ENCODE assay signal across 11 cellular contexts in genomic region chr7:120550494-120551048, GRCh38.
DNase-seq lines count a peak whose midpoint lies in the region; ATAC-seq and TF ChIP-seq lines count a peak whose summit lies in the region.
"Had no signal": no experiment of that assay in that cellular context is flagged by ENCODE, and none has a peak within 500 bp of the region (broad histone marks: within the 10 kb centered on the region; RNA-seq: fewer than 3 reads in every experiment).

No MANE protein-coding gene starts in this region.

- H3K27ac Mint-ChIP-seq in naive thymus-derived CD8-positive, alpha-beta T cell, result no peak overlapping the region

- ATAC-seq in GM21786 (IDR thresholded peaks at IDR 0.05; ENCODE audit: unreplicated experiment) (peak; percentile 46), left ventricle myocardium superior (no peak)
- ATAC-seq in naive thymus-derived CD8-positive, alpha-beta T cell, result no peak
- ATAC-seq: left lung had no signal

- H3K4me1 Mint-ChIP-seq in naive thymus-derived CD8-positive, alpha-beta T cell, result no peaks in the 10 kb centered on the region

- H3K36me3 ChIP-seq in Loucy (ENCODE audit: insufficient read depth, low read length), result no peaks in the 10 kb centered on the region
- H3K36me3 ChIP-seq: left lung, right atrium auricular region had no signal

- H3K79me2 ChIP-seq in Loucy (ENCODE audit: insufficient read depth, low read length), result no peaks in the 10 kb centered on the region

- H3K36me3 Mint-ChIP-seq in naive thymus-derived CD8-positive, alpha-beta T cell, result no peaks in the 10 kb centered on the region

- POLR2A ChIA-PET in naive thymus-derived CD8-positive, alpha-beta T cell (lab: Charles Lee), result no interaction called here

- no peak for TF ChIP-seq CTCF in Loucy (conservative IDR thresholded peaks at IDR 0.05; ENCODE audit: low read length)

- peak overlapping the region; percentile 69 for H3K4me2 ChIP-seq in Loucy (ENCODE audit: low read depth, low read length, poor library complexity, severe bottlenecking)

- H3K9me3 ChIP-seq in Loucy (ENCODE audit: insufficient read depth, low read depth, low read length), result no peaks in the 10 kb centered on the region
- H3K9me3 ChIP-seq: left lung, right atrium auricular region had no signal

- peaks cover 35% of the 10 kb centered on the region for H3K27me3 ChIP-seq in Loucy (ENCODE audit: insufficient read depth, low read length, poor library complexity, severe bottlenecking)
- H3K27me3 ChIP-seq: left lung, right atrium auricular region had no signal

- no peaks in the 10 kb centered on the region for H3K27me3 Mint-ChIP-seq in naive thymus-derived CD8-positive, alpha-beta T cell

- no peak overlapping the region for H3K4me3 Mint-ChIP-seq in naive thymus-derived CD8-positive, alpha-beta T cell

- H3K9ac ChIP-seq in Loucy (ENCODE audit: low read depth, low read length, poor library complexity, severe bottlenecking), result no peak overlapping the region

- H2AFZ ChIP-seq in Loucy (ENCODE audit: low read length), result no peak overlapping the region

- H4K20me1 ChIP-seq in Loucy (ENCODE audit: insufficient read depth, low read length, poor library complexity, severe bottlenecking), result no peaks in the 10 kb centered on the region

- peaks cover 46% of the 10 kb centered on the region for H3K4me1 ChIP-seq in Loucy (ENCODE audit: insufficient read depth, low read length, poor library complexity, severe bottlenecking)
- H3K4me1 ChIP-seq: left lung, right atrium auricular region had no signal

- DNase-seq in Daoy (ENCODE audit: low read depth), result peak; percentile 45
- peak; percentile 1 to 6 for DNase-seq in dermis microvascular lymphatic vessel endothelial cell (ENCODE audit: low read depth in 2 of 2)
- DNase-seq in naive thymus-derived CD8-positive, alpha-beta T cell, result no peak
- no peak for DNase-seq in cerebellum (ENCODE audit: low spot score)
- no peak for DNase-seq in left ventricle myocardium superior
- DNase-seq in epidermal melanocyte (ENCODE audit: insufficient read length, low spot score), result no peak
- DNase-seq: activated effector memory CD4-positive, alpha-beta T cell treated with Interleukin-2 at 50 U/mL for 16 hours; left lung had no signal

- intact Hi-C loops in left ventricle myocardium superior (cut with micrococcal nuclease), result loop anchor here (10.0 kb wide), 1 partner anchor 616 kb away; no protein-coding TSS in a partner anchor

- peaks cover 0 to 10% (median 0%) of the 10 kb centered on the region in 9 donors for H3K9me3 Mint-ChIP-seq in naive thymus-derived CD8-positive, alpha-beta T cell

- peak overlapping the region; percentile 41 for H3K4me3 ChIP-seq in Loucy (ENCODE audit: low read length, poor library complexity, severe bottlenecking)
- H3K4me3 ChIP-seq: left lung, right atrium auricular region had no signal

- H3K9me2 ChIP-seq in Loucy (replicated peaks; ENCODE audit: low read depth, low read length), result no peaks in the 10 kb centered on the region

- no peaks in the 10 kb centered on the region for H3F3A ChIP-seq in Loucy (ENCODE audit: low read depth)

Comparison
In these comparisons a context has a peak if more than half of its experiments do, and no peak if none do; other contexts are left out.
1. DNase-seq: peak in Daoy (single experiment) and dermis microvascular lymphatic vessel endothelial cell (2 of 2); none in naive thymus-derived CD8-positive, alpha-beta T cell (0 of 10), cerebellum (single experiment), left ventricle myocardium superior (single experiment) and epidermal melanocyte (single experiment).